ENCODE assay signal across 1 cellular context in genomic region chr19:42080764-42081375, GRCh38.
TF ChIP-seq lines count a peak whose summit lies in the region.

No MANE protein-coding gene starts in this region.

TF ChIP-seq in GM12878, 131 proteins besides CTCF, POLR2A, EP300 and RAD21:
- TF ChIP-seq CHD4 (IDR thresholded peaks at IDR 0.05), result no peak
- TF ChIP-seq SMARCA5 (IDR thresholded peaks at IDR 0.05), result no peak
- no peak for TF ChIP-seq MXI1 (IDR thresholded peaks at IDR 0.05; ENCODE audit: low read depth, low read length)
- TF ChIP-seq ZNF384 (IDR thresholded peaks at IDR 0.05; ENCODE audit: borderline replicate concordance, low read depth, low read length), result no peak
- no peak for TF ChIP-seq STAT1 (conservative IDR thresholded peaks at IDR 0.05)
- no peak for TF ChIP-seq ZBTB33 (IDR thresholded peaks at IDR 0.05)
- TF ChIP-seq MEF2A (IDR thresholded peaks at IDR 0.05; ENCODE audit: insufficient read depth, low read depth, low read length), result no peak
- no peak for TF ChIP-seq SREBF1 (IDR thresholded peaks at IDR 0.05; ENCODE audit: low read length)
- no peak for TF ChIP-seq SIN3A (IDR thresholded peaks at IDR 0.05; ENCODE audit: low read depth, low read length)
- TF ChIP-seq RUNX3 (IDR thresholded peaks at IDR 0.05; ENCODE audit: low read length), result no peak
- TF ChIP-seq GATAD2B (conservative IDR thresholded peaks at IDR 0.05; ENCODE audit: low read depth), result no peak
- TF ChIP-seq BACH1 (IDR thresholded peaks at IDR 0.05; ENCODE audit: borderline replicate concordance), result no peak
- TF ChIP-seq PAX8 (IDR thresholded peaks at IDR 0.05), result no peak
- TF ChIP-seq E2F8 (IDR thresholded peaks at IDR 0.05; ENCODE audit: low read depth, partially characterized antibody), result no peak
- TF ChIP-seq ZNF622 (IDR thresholded peaks at IDR 0.05), result no peak
